14 cellular contexts compared by ENCODE assay signal in the genomic region with DNA sequence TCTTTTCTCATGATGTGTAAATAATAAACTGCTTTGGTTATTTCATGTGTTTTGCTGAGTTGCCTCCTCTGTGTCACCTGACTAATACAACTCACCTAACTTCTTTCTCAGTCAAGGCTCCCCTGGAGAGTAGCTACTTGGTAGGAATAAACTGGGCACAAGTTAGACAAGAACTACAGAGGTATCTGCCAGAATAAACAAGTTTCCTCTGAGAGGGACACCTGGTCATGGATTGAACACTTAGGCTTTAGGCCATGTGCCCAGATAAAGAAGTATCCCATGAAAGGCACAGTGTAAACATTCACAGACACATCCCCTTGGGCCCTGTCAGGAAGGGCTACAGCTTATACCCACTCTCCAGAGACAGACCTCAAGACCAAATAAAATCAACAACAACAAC.
"Had no signal": no experiment of that assay in that cellular context is flagged by ENCODE, and none has a peak within 500 bp of the region (broad histone marks: within the 10 kb centered on the region; RNA-seq: fewer than 3 reads in every experiment).

No MANE protein-coding gene starts in this region.

- H3K27me3 ChIP-seq: body of pancreas, ovary, upper lobe of right lung had no signal

- H3K4me1 ChIP-seq: body of pancreas, upper lobe of right lung had no signal

- ATAC-seq: activated CD8-positive, alpha-beta memory T cell treated with anti-CD3 and anti-CD28 coated beads, Interleukin-2, amount 10 ng/mL, durations not matched to agents 7 days and 5 days; body of pancreas; stimulated activated naive CD8-positive, alpha-beta T cell treated with anti-CD3 and anti-CD28 coated beads, Interleukin-15, Interleukin-2, amounts not matched to agents 100 U/mL and 50 U/mL, for 24 hours; upper lobe of right lung had no signal

- DNase-seq: activated CD4-positive, alpha-beta T cell treated with anti-CD3 and anti-CD28 coated beads for 1 hour; activated CD4-positive, alpha-beta T cell treated with anti-CD3 and anti-CD28 coated beads, Interleukin-2, amount 50 U/mL, for 48 hours; activated CD8-positive, alpha-beta memory T cell treated with anti-CD3 and anti-CD28 coated beads, Interleukin-2, amount 10 ng/mL, durations not matched to agents 7 days and 5 days; activated effector memory CD4-positive, alpha-beta T cell treated with Interleukin-2 at 50 U/mL for 16 hours; activated T-cell treated with anti-CD3 and anti-CD28 coated beads, Interleukin-2, amount 50 U/mL, for 24 hours; amniotic stem cell; body of pancreas; erythroblast; hypothalamus; kidney glomerular epithelial cell; ovary; stimulated activated CD4-positive, alpha-beta T cell treated with anti-CD3 and anti-CD28 coated beads, Interleukin-12 subunit alpha, Interleukin-12 subunit beta, amount 100 ng/mL, for 4 hours; stimulated activated naive CD8-positive, alpha-beta T cell treated with anti-CD3 and anti-CD28 coated beads, Interleukin-15, Interleukin-2, amounts not matched to agents 100 U/mL and 50 U/mL, for 24 hours; upper lobe of right lung had no signal

- H3K4me3 ChIP-seq: body of pancreas, ovary, upper lobe of right lung had no signal

- H3K27ac ChIP-seq: body of pancreas, ovary, upper lobe of right lung had no signal

- H3K9me3 ChIP-seq: ovary, upper lobe of right lung had no signal

- H3K36me3 ChIP-seq: ovary, upper lobe of right lung had no signal
